22 cellular contexts compared by ENCODE assay signal in genomic region chr20:63749597-63750508, GRCh38. TPM values are rescaled to one million over a fixed set of nuclear protein-coding genes. Genes with fewer than 3 reads are reported as not detected.
DNase-seq lines count a peak whose midpoint lies in the region; ATAC-seq, FAIRE-seq and TF ChIP-seq lines count a peak whose summit lies in the region.
"Had no signal": no experiment of that assay in that cellular context is flagged by ENCODE, and none has a peak within 500 bp of the region (broad histone marks: within the 10 kb centered on the region; RNA-seq: fewer than 3 reads in every experiment).

No MANE protein-coding gene starts in this region.

- H3K4me3 ChIP-seq in CD4-positive, alpha-beta memory T cell (ENCODE audit: low read length in 2 of 2), result no peak overlapping the region
- H3K4me3 ChIP-seq: esophagus squamous epithelium, gastroesophageal sphincter, lung, vagina had no signal

- TF ChIP-seq CTCF in WTC11 (IDR thresholded peaks at IDR 0.05), result no peak

- H3K27ac ChIP-seq in CD4-positive, alpha-beta memory T cell (ENCODE audit: low read depth, low read length), result no peak overlapping the region
- H3K27ac ChIP-seq: esophagus squamous epithelium, gastroesophageal sphincter, vagina had no signal

- no peaks in the 10 kb centered on the region for H3K9me3 ChIP-seq in CD4-positive, alpha-beta memory T cell (ENCODE audit: control insufficient read depth in 1 of 2, low read length in 2 of 2)
- H3K9me3 ChIP-seq: esophagus squamous epithelium, gastroesophageal sphincter, vagina had no signal

- no peak for DNase-seq in activated CD4-positive, alpha-beta memory T cell treated with anti-CD3 and anti-CD28 coated beads, Interleukin-2, amount 10 ng/mL, durations not matched to agents 7 days and 5 days
- no peak for DNase-seq in activated CD4-positive, alpha-beta memory T cell treated with anti-CD3 and anti-CD28 coated beads for 36 hours
- no peak for DNase-seq in CD4-positive, alpha-beta memory T cell
- DNase-seq in WTC11 (ENCODE audit: low spot score) (no peak), superior temporal gyrus (ENCODE audit: extremely low spot score) (no peak), RCC 7860 (ENCODE audit: low spot score) (no peak)
- no peak for DNase-seq in naive thymus-derived CD8-positive, alpha-beta T cell
- DNase-seq: activated B cell treated with CpG ODN at 0.5 μM for 24 hours; activated CD8-positive, alpha-beta memory T cell treated with anti-CD3 and anti-CD28 coated beads, Interleukin-2, amount 50 U/mL, for 4 hours; effector memory CD4-positive, alpha-beta T cell; esophagus squamous epithelium; HCEC 1CT; NCI-H1105 treated with DMSO at 0.1 percent for 48 hours; NCI-H2081 treated with DMSO at 0.1 percent for 48 hours; NCI-H446; retina; SIG-M5; stimulated activated CD8-positive, alpha-beta memory T cell treated with anti-CD3 and anti-CD28 coated beads, Interleukin-4, amount 100 ng/mL, for 48 hours had no signal

- H3K4me1 Mint-ChIP-seq in activated CD4-positive, alpha-beta memory T cell treated with anti-CD3 and anti-CD28 coated beads, Interleukin-2, amount 10 ng/mL, durations not matched to agents 7 days and 5 days, result peaks cover 18% of the 10 kb centered on the region
- peaks cover 15% of the 10 kb centered on the region for H3K4me1 Mint-ChIP-seq in activated CD4-positive, alpha-beta memory T cell treated with anti-CD3 and anti-CD28 coated beads for 36 hours (ENCODE audit: low read depth)
- H3K4me1 Mint-ChIP-seq in CD4-positive, alpha-beta memory T cell, result peaks cover 8 to 35% (median 18%) of the 10 kb centered on the region in 4 donors
- H3K4me1 Mint-ChIP-seq in WTC11, result peaks cover 10% of the 10 kb centered on the region
- H3K4me1 Mint-ChIP-seq in naive thymus-derived CD8-positive, alpha-beta T cell, result peaks cover 15 to 46% (median 35%) of the 10 kb centered on the region in 4 donors
- H3K4me1 Mint-ChIP-seq: activated B cell treated with CpG ODN at 0.5 μM for 24 hours had no signal

- CTCF ChIA-PET in activated CD4-positive, alpha-beta memory T cell treated with anti-CD3 and anti-CD28 coated beads, Interleukin-2, amount 10 ng/mL, durations not matched to agents 7 days and 5 days (lab: Charles Lee), result interaction anchor here (0.9 to 1.4 kb wide), 6 partner anchors 9 to 108 kb away, joined by 3 to 6 read pairs (median 3); partner anchors contain the start of genes ARFRP1, LIME1 and ZGPAT
- CTCF ChIA-PET in activated CD4-positive, alpha-beta memory T cell treated with anti-CD3 and anti-CD28 coated beads for 36 hours (lab: Charles Lee), result interaction anchor here (0.9 to 2.3 kb wide), 6 partner anchors 9 to 290 kb away, joined by 3 to 8 read pairs (median 4); partner anchors contain the start of genes ARFRP1 and ZGPAT
- CTCF ChIA-PET in CD4-positive, alpha-beta memory T cell (lab: Charles Lee; ENCODE audit: partially characterized antibody), result interaction anchor here (1.0 to 2.1 kb wide), 8 partner anchors 9 to 92 kb away, joined by 3 to 9 read pairs (median 4); partner anchors contain the start of genes LIME1 and RTEL1
- CTCF ChIA-PET in WTC11 (lab: Charles Lee), result interaction anchor here (1.2 to 4.3 kb wide), 4 partner anchors 9 to 224 kb away, joined by 3 to 29 read pairs (median 6); partner anchors contain the start of gene TPD52L2

- ATAC-seq in WTC11 (no peak), HG02642 (IDR thresholded peaks at IDR 0.05; ENCODE audit: poor library complexity, unreplicated experiment) (no peak)
- no peak for ATAC-seq in naive thymus-derived CD8-positive, alpha-beta T cell
- ATAC-seq: gastroesophageal sphincter had no signal

- POLR2A ChIA-PET in activated CD4-positive, alpha-beta memory T cell treated with anti-CD3 and anti-CD28 coated beads, Interleukin-2, amount 10 ng/mL, durations not matched to agents 7 days and 5 days (lab: Charles Lee), result interaction anchor here (0.7 to 2.8 kb wide), 5 partner anchors 9 to 293 kb away, joined by 3 to 30 read pairs (median 8); partner anchors contain the start of genes ARFRP1, LIME1 and ZGPAT
- POLR2A ChIA-PET in activated CD4-positive, alpha-beta memory T cell treated with anti-CD3 and anti-CD28 coated beads for 36 hours (lab: Charles Lee), result interaction anchor here (0.6 to 1.7 kb wide), 3 partner anchors 9 to 224 kb away, joined by 3 to 5 read pairs (median 3); partner anchors contain the start of gene LIME1
- POLR2A ChIA-PET in CD4-positive, alpha-beta memory T cell (lab: Charles Lee; ENCODE audit: partially characterized antibody), result interaction anchor here (0.9 to 5.7 kb wide), 7 partner anchors 8 to 108 kb away, joined by 4 to 98 read pairs (median 5); partner anchors contain the start of genes ARFRP1, LIME1, SLC2A4RG and STMN3
- POLR2A ChIA-PET in WTC11 (lab: Charles Lee), result no interaction called here
- POLR2A ChIA-PET in naive thymus-derived CD8-positive, alpha-beta T cell (lab: Charles Lee), result interaction anchor here (0.9 to 4.5 kb wide), 10 partner anchors 12 to 212 kb away, joined by 3 to 137 read pairs (median 6); partner anchors contain the start of genes ARFRP1, GMEB2, LIME1 and PTK6

- no peaks in the 10 kb centered on the region for H3K36me3 ChIP-seq in CD4-positive, alpha-beta memory T cell (ENCODE audit: insufficient read depth, low read length)
- H3K36me3 ChIP-seq: vagina had no signal

- no peaks in the 10 kb centered on the region for H3K27me3 Mint-ChIP-seq in activated CD4-positive, alpha-beta memory T cell treated with anti-CD3 and anti-CD28 coated beads, Interleukin-2, amount 10 ng/mL, durations not matched to agents 7 days and 5 days
- H3K27me3 Mint-ChIP-seq in activated CD4-positive, alpha-beta memory T cell treated with anti-CD3 and anti-CD28 coated beads for 36 hours, result no peaks in the 10 kb centered on the region
- no peaks in the 10 kb centered on the region for H3K27me3 Mint-ChIP-seq in CD4-positive, alpha-beta memory T cell
- H3K27me3 Mint-ChIP-seq in WTC11 (ENCODE audit: low read depth), result no peaks in the 10 kb centered on the region
- H3K27me3 Mint-ChIP-seq in naive thymus-derived CD8-positive, alpha-beta T cell, result no peaks in the 10 kb centered on the region
- H3K27me3 Mint-ChIP-seq: activated B cell treated with CpG ODN at 0.5 μM for 24 hours had no signal

- no peaks in the 10 kb centered on the region for H3K36me3 Mint-ChIP-seq in activated CD4-positive, alpha-beta memory T cell treated with anti-CD3 and anti-CD28 coated beads, Interleukin-2, amount 10 ng/mL, durations not matched to agents 7 days and 5 days (ENCODE audit: low read depth)
- no peaks in the 10 kb centered on the region for H3K36me3 Mint-ChIP-seq in activated CD4-positive, alpha-beta memory T cell treated with anti-CD3 and anti-CD28 coated beads for 36 hours
- no peaks in the 10 kb centered on the region for H3K36me3 Mint-ChIP-seq in CD4-positive, alpha-beta memory T cell
- no peaks in the 10 kb centered on the region for H3K36me3 Mint-ChIP-seq in WTC11
- no peaks in the 10 kb centered on the region for H3K36me3 Mint-ChIP-seq in naive thymus-derived CD8-positive, alpha-beta T cell

- H3K4me1 ChIP-seq in CD4-positive, alpha-beta memory T cell (ENCODE audit: insufficient read depth, low read length), result peaks cover 25% of the 10 kb centered on the region
- H3K4me1 ChIP-seq: esophagus squamous epithelium, gastroesophageal sphincter, vagina had no signal

- intact Hi-C loops in activated CD4-positive, alpha-beta memory T cell treated with anti-CD3 and anti-CD28 coated beads for 36 hours (cut with micrococcal nuclease), result no loop called here
- intact Hi-C loops in CD4-positive, alpha-beta memory T cell (cut with micrococcal nuclease), result loop anchor here (2.0 kb wide), 1 partner anchor 13 kb away; the partner anchor contains the start of gene LIME1

- H3K4me3 Mint-ChIP-seq in activated CD4-positive, alpha-beta memory T cell treated with anti-CD3 and anti-CD28 coated beads, Interleukin-2, amount 10 ng/mL, durations not matched to agents 7 days and 5 days, result no peak overlapping the region
- no peak overlapping the region for H3K4me3 Mint-ChIP-seq in activated CD4-positive, alpha-beta memory T cell treated with anti-CD3 and anti-CD28 coated beads for 36 hours
- H3K4me3 Mint-ChIP-seq in CD4-positive, alpha-beta memory T cell, result peak overlapping the region in 1 of 8 donors; percentile 35
- H3K4me3 Mint-ChIP-seq in WTC11, result no peak overlapping the region
- peak overlapping the region in 5 of 10 donors; percentile 10 to 72 (median 65) for H3K4me3 Mint-ChIP-seq in naive thymus-derived CD8-positive, alpha-beta T cell
- H3K4me3 Mint-ChIP-seq: activated B cell treated with CpG ODN at 0.5 μM for 24 hours had no signal

- no peaks in the 10 kb centered on the region for H3K27me3 ChIP-seq in CD4-positive, alpha-beta memory T cell (ENCODE audit: insufficient read depth, low read length)
- H3K27me3 ChIP-seq: esophagus squamous epithelium, gastroesophageal sphincter, vagina had no signal

- H3K9me3 Mint-ChIP-seq in activated CD4-positive, alpha-beta memory T cell treated with anti-CD3 and anti-CD28 coated beads, Interleukin-2, amount 10 ng/mL, durations not matched to agents 7 days and 5 days, result no peaks in the 10 kb centered on the region
- no peaks in the 10 kb centered on the region for H3K9me3 Mint-ChIP-seq in activated CD4-positive, alpha-beta memory T cell treated with anti-CD3 and anti-CD28 coated beads for 36 hours
- H3K9me3 Mint-ChIP-seq in CD4-positive, alpha-beta memory T cell, result no peaks in the 10 kb centered on the region
- H3K9me3 Mint-ChIP-seq in WTC11, result no peaks in the 10 kb centered on the region
- no peaks in the 10 kb centered on the region for H3K9me3 Mint-ChIP-seq in naive thymus-derived CD8-positive, alpha-beta T cell
- H3K9me3 Mint-ChIP-seq: activated B cell treated with CpG ODN at 0.5 μM for 24 hours had no signal

- FAIRE-seq in RCC 7860 (lab: Jason Lieb, UNC), result no peak

- H3K27ac Mint-ChIP-seq in activated CD4-positive, alpha-beta memory T cell treated with anti-CD3 and anti-CD28 coated beads, Interleukin-2, amount 10 ng/mL, durations not matched to agents 7 days and 5 days, result peak overlapping the region; percentile 87
- H3K27ac Mint-ChIP-seq in activated CD4-positive, alpha-beta memory T cell treated with anti-CD3 and anti-CD28 coated beads for 36 hours, result no peak overlapping the region
- peak overlapping the region in 4 of 7 donors; percentile 7 to 53 (median 44) for H3K27ac Mint-ChIP-seq in CD4-positive, alpha-beta memory T cell
- H3K27ac Mint-ChIP-seq in WTC11, result peak overlapping the region; percentile 49; the same call in 1 of the 2 replicates
- peak overlapping the region in 9 of 10 donors; percentile 22 to 96 (median 83) for H3K27ac Mint-ChIP-seq in naive thymus-derived CD8-positive, alpha-beta T cell
- H3K27ac Mint-ChIP-seq: activated B cell treated with CpG ODN at 0.5 μM for 24 hours had no signal

RNA-seq across cellular contexts. Expression of gene SLC2A4RG, which starts 10.3 kb away (rescaled TPM):
- total RNA-seq in activated CD4-positive, alpha-beta memory T cell treated with anti-CD3 and anti-CD28 coated beads, Interleukin-2, amount 10 ng/mL, durations not matched to agents 7 days and 5 days, result 10 to 100 TPM; 88.3 to 90.4 TPM
- 10 to 100 TPM; 58.9 to 59.0 TPM for total RNA-seq in activated CD4-positive, alpha-beta memory T cell treated with anti-CD3 and anti-CD28 coated beads for 36 hours
- 100 to 1,000 TPM; 121 to 124 TPM for total RNA-seq in CD4-positive, alpha-beta memory T cell
- polyA plus RNA-seq in CD4-positive, alpha-beta memory T cell, result 1 to 10 TPM; 2.2 to 7.6 TPM
- 41.6 to 47.2 TPM (median 43.3 TPM) in 3 replicates for total RNA-seq in WTC11 (2021)
- 100 to 1,000 TPM; 124 to 134 TPM for total RNA-seq in naive thymus-derived CD8-positive, alpha-beta T cell
- polyA plus RNA-seq in naive thymus-derived CD8-positive, alpha-beta T cell, result 1 to 10 TPM; 3.8 to 4.8 (median 4.7) TPM

RNA-seq across cellular contexts. Expression of gene LIME1, which starts 13.4 kb away (rescaled TPM):
- 100 to 1,000 TPM; 181 to 186 TPM for total RNA-seq in activated CD4-positive, alpha-beta memory T cell treated with anti-CD3 and anti-CD28 coated beads, Interleukin-2, amount 10 ng/mL, durations not matched to agents 7 days and 5 days
- total RNA-seq in activated CD4-positive, alpha-beta memory T cell treated with anti-CD3 and anti-CD28 coated beads for 36 hours, result 10 to 100 TPM; 14.7 to 17.6 TPM
- total RNA-seq in CD4-positive, alpha-beta memory T cell, result 100 to 1,000 TPM; 162 to 169 TPM
- 100 to 1,000 TPM; 297 to 324 TPM for polyA plus RNA-seq in CD4-positive, alpha-beta memory T cell
- 4.5 to 7.0 TPM (median 6.0 TPM) in 3 replicates for total RNA-seq in WTC11 (2021)
- 100 to 1,000 TPM in 1 of 2 experiments, 10 to 100 TPM in 1; 95.0 to 104 TPM for total RNA-seq in naive thymus-derived CD8-positive, alpha-beta T cell
- polyA plus RNA-seq in naive thymus-derived CD8-positive, alpha-beta T cell, result 100 to 1,000 TPM; 255 to 292 (median 282) TPM

RNA-seq across cellular contexts. Expression of gene ZGPAT, which starts 42.0 kb away (rescaled TPM):
- total RNA-seq in activated CD4-positive, alpha-beta memory T cell treated with anti-CD3 and anti-CD28 coated beads, Interleukin-2, amount 10 ng/mL, durations not matched to agents 7 days and 5 days, result 10 to 100 TPM; 41.6 to 42.8 TPM
- 10 to 100 TPM; 28.7 to 29.9 TPM for total RNA-seq in activated CD4-positive, alpha-beta memory T cell treated with anti-CD3 and anti-CD28 coated beads for 36 hours
- total RNA-seq in CD4-positive, alpha-beta memory T cell, result 10 to 100 TPM; 51.8 to 55.3 TPM
- polyA plus RNA-seq in CD4-positive, alpha-beta memory T cell, result 10 to 100 TPM; 34.6 to 69.5 TPM
- total RNA-seq in WTC11 (2021), result 28.3 to 31.0 TPM (median 30.4 TPM) in 3 replicates
- 10 to 100 TPM; 52.6 to 53.9 TPM for total RNA-seq in naive thymus-derived CD8-positive, alpha-beta T cell
- polyA plus RNA-seq in naive thymus-derived CD8-positive, alpha-beta T cell, result 10 to 100 TPM; 42.3 to 73.8 (median 47.1) TPM

RNA-seq across cellular contexts. Expression of gene ARFRP1, which starts 42.1 kb away (rescaled TPM):
- 10 to 100 TPM; 52.9 to 53.4 TPM for total RNA-seq in activated CD4-positive, alpha-beta memory T cell treated with anti-CD3 and anti-CD28 coated beads, Interleukin-2, amount 10 ng/mL, durations not matched to agents 7 days and 5 days
- total RNA-seq in activated CD4-positive, alpha-beta memory T cell treated with anti-CD3 and anti-CD28 coated beads for 36 hours, result 10 to 100 TPM; 54.6 to 58.4 TPM
- total RNA-seq in CD4-positive, alpha-beta memory T cell, result 10 to 100 TPM; 85.6 to 92.0 TPM
- 10 to 100 TPM; 65.5 to 66.3 TPM for polyA plus RNA-seq in CD4-positive, alpha-beta memory T cell
- 24.3 to 30.2 TPM (median 27.4 TPM) in 3 replicates for total RNA-seq in WTC11 (2021)
- 100 to 1,000 TPM; 106 to 108 TPM for total RNA-seq in naive thymus-derived CD8-positive, alpha-beta T cell
- 10 to 100 TPM; 60.1 to 92.1 (median 80.9) TPM for polyA plus RNA-seq in naive thymus-derived CD8-positive, alpha-beta T cell

RNA-seq across cellular contexts. Expression of gene TNFRSF6B, which starts 53.4 kb away (rescaled TPM):
- not detected for total RNA-seq in activated CD4-positive, alpha-beta memory T cell treated with anti-CD3 and anti-CD28 coated beads, Interleukin-2, amount 10 ng/mL, durations not matched to agents 7 days and 5 days
- not detected for total RNA-seq in activated CD4-positive, alpha-beta memory T cell treated with anti-CD3 and anti-CD28 coated beads for 36 hours
- total RNA-seq in CD4-positive, alpha-beta memory T cell, result not detected
- polyA plus RNA-seq in CD4-positive, alpha-beta memory T cell, result not detected
- not detected in 3 replicates for total RNA-seq in WTC11 (2021)
- total RNA-seq in naive thymus-derived CD8-positive, alpha-beta T cell, result 1 to 10 TPM in 1 of 2 experiments, under 1 TPM in 1; 0.96 to 1.1 TPM
- under 1 TPM in 2 of 3 donors, not detected in 1; 0.22 to 0.84 TPM for polyA plus RNA-seq in naive thymus-derived CD8-positive, alpha-beta T cell
- total RNA-seq: activated B cell treated with CpG ODN at 0.5 μM for 24 hours had no signal

Comparison
In these comparisons a context has a peak if more than half of its experiments do, and no peak if none do; other contexts are left out.
1. RNA of gene LIME1, which starts 13.4 kb away (total RNA-seq): 181 to 186 TPM in activated CD4-positive, alpha-beta memory T cell treated with anti-CD3 and anti-CD28 coated beads, Interleukin-2, amount 10 ng/mL, durations not matched to agents 7 days and 5 days, 162 to 169 TPM in CD4-positive, alpha-beta memory T cell and 95.0 to 104 TPM in naive thymus-derived CD8-positive, alpha-beta T cell; 14.7 to 17.6 TPM in activated CD4-positive, alpha-beta memory T cell treated with anti-CD3 and anti-CD28 coated beads for 36 hours and 4.5 to 7.0 TPM in WTC11; every median in the first group is over 4 times any median in the second.